Comparison of ENCODE assay signal across 13 cellular contexts in the genomic region with DNA sequence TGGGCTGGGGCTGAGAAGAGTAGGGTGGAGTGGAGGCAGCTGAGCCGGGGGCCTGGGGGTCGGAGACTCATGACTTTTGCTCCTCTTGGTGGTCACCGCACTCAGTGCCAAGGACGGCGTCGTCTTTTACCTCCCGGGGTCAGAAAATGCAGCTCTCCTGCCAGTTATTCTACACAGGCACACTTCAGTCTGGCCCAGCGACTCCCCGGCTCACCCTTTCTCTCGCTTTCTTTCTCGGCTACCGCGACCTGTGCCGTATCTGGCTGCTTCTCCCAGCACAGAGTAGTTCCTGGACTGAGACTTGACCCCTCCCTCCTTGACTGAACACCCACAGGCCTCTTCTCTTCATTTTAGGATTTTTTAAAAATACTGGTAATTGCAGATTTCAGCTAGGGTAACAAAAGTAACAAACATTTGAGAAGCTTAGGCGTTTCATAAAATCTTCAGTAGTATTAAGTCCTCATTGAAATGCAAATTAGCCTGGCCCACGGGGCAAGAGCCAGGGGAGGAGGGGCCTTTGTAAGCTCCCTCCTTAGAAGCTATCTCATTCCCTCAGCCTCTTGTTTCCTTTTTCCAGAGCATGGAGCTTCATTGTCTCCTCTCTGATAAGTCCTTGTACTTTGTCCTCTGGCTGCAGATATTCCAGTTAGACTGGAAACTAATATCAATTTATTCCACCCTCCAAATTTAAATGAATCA. TPM values are rescaled to one million over a fixed set of nuclear protein-coding genes. Genes with fewer than 3 reads are reported as not detected.
DNase-seq lines count a peak whose midpoint lies in the region; ATAC-seq and TF ChIP-seq lines count a peak whose summit lies in the region.
"Had no signal": no experiment of that assay in that cellular context is flagged by ENCODE, and none has a peak within 500 bp of the region (broad histone marks: within the 10 kb centered on the region; RNA-seq: fewer than 3 reads in every experiment).

No MANE protein-coding gene starts in this region.

- intact Hi-C loops in CD4-positive, alpha-beta memory T cell (cut with micrococcal nuclease): loop anchor here (10.0 kb wide), 1 partner anchor 68 kb away; no protein-coding TSS in a partner anchor

- in situ Hi-C loops in HAP-1 (cut with MboI; ENCODE audit: low sequenced_read_pairs): no loop called here

- no peaks in the 10 kb centered on the region for H3K36me3 Mint-ChIP-seq in CD4-positive, alpha-beta memory T cell

- peak overlapping the region in 6 of 8 donors; percentile 9 to 62 (median 36) for H3K4me3 Mint-ChIP-seq in CD4-positive, alpha-beta memory T cell

- no peak for DNase-seq in CD4-positive, alpha-beta memory T cell
- DNase-seq in HAP-1 (ENCODE audit: low spot score in 2 of 2) (peak; percentile 76 to 86), astrocyte of the hippocampus (ENCODE audit: low read depth, low spot score) (peak; percentile 5), midbrain (lab: John Stamatoyannopoulos, UW) (peak; percentile 8), foreskin fibroblast (no peak), ureter (ENCODE audit: low spot score) (no peak)
- DNase-seq: activated naive CD4-positive, alpha-beta T cell; foreskin melanocyte; kidney glomerular epithelial cell had no signal

- POLR2A ChIA-PET in CD4-positive, alpha-beta memory T cell (lab: Charles Lee; ENCODE audit: partially characterized antibody): no interaction called here

- peaks cover 44% of the 10 kb centered on the region in 2 donors for H3K27me3 Mint-ChIP-seq in CD4-positive, alpha-beta memory T cell

- CTCF ChIA-PET in CD4-positive, alpha-beta memory T cell (lab: Charles Lee; ENCODE audit: partially characterized antibody): interaction anchor here (0.7 to 1.4 kb wide), 6 partner anchors 26 to 130 kb away, joined by 3 to 4 read pairs (median 3); no protein-coding TSS in a partner anchor

- TF ChIP-seq CTCF in foreskin fibroblast (IDR thresholded peaks at IDR 0.05; ENCODE audit: low read depth, low read length): no peak

- H3K36me3 ChIP-seq in CD4-positive, alpha-beta memory T cell (ENCODE audit: insufficient read depth, low read length): no peaks in the 10 kb centered on the region
- H3K36me3 ChIP-seq in HAP-1 (replicated peaks): no peaks in the 10 kb centered on the region
- H3K36me3 ChIP-seq: SJCRH30 had no signal

- peaks cover 8 to 34% (median 14%) of the 10 kb centered on the region in 4 donors for H3K4me1 Mint-ChIP-seq in CD4-positive, alpha-beta memory T cell

- no peak overlapping the region for H3K4me3 ChIP-seq in CD4-positive, alpha-beta memory T cell (ENCODE audit: low read length in 2 of 2)
- H3K4me3 ChIP-seq in HAP-1: no peak overlapping the region
- H3K4me3 ChIP-seq in foreskin fibroblast (ENCODE audit: low read depth in 1 of 2, low read length in 2 of 2): no peak overlapping the region
- H3K4me3 ChIP-seq: SJCRH30 had no signal

- H3K9me3 Mint-ChIP-seq in CD4-positive, alpha-beta memory T cell: peaks cover 0 to 12% (median 3%) of the 10 kb centered on the region in 8 donors

- ATAC-seq in HG02884 (IDR thresholded peaks at IDR 0.05; ENCODE audit: unreplicated experiment): no peak

- no peaks in the 10 kb centered on the region for H3K9me3 ChIP-seq in CD4-positive, alpha-beta memory T cell (ENCODE audit: control insufficient read depth in 1 of 2, low read length in 2 of 2)
- no peaks in the 10 kb centered on the region for H3K9me3 ChIP-seq in HAP-1
- H3K9me3 ChIP-seq: SJCRH30 had no signal

- H3K27me3 ChIP-seq in CD4-positive, alpha-beta memory T cell (ENCODE audit: insufficient read depth, low read length): peaks cover 17% of the 10 kb centered on the region
- H3K27me3 ChIP-seq in HAP-1 (ENCODE audit: low read depth): no peaks in the 10 kb centered on the region; the same call in 1 of the 2 replicates
- H3K27me3 ChIP-seq: SJCRH30 had no signal

- peaks cover 17% of the 10 kb centered on the region for H3K4me1 ChIP-seq in CD4-positive, alpha-beta memory T cell (ENCODE audit: insufficient read depth, low read length)
- peaks cover 3% of the 10 kb centered on the region for H3K4me1 ChIP-seq in HAP-1

- no peak overlapping the region for H3K27ac Mint-ChIP-seq in CD4-positive, alpha-beta memory T cell
- H3K27ac Mint-ChIP-seq: CD14-positive monocyte had no signal

- H3K27ac ChIP-seq in CD4-positive, alpha-beta memory T cell (ENCODE audit: low read depth, low read length): no peak overlapping the region
- H3K27ac ChIP-seq: SJCRH30 had no signal

RNA-seq across cellular contexts. Expression of a gene that starts 1.1 kb away (rescaled TPM):
- not detected for total RNA-seq in CD4-positive, alpha-beta memory T cell
- polyA plus RNA-seq in CD4-positive, alpha-beta memory T cell: not detected
- not detected for total RNA-seq in ureter
- total RNA-seq: pulmonary artery endothelial cell, SJCRH30 had no signal
- polyA plus RNA-seq: CD14-positive monocyte had no signal

Comparison
In these comparisons a context has a peak if more than half of its experiments do, and no peak if none do; other contexts are left out.
1. DNase-seq: peak in HAP-1 (2 of 2), astrocyte of the hippocampus (single experiment) and midbrain (single experiment); none in CD4-positive, alpha-beta memory T cell (0 of 5), foreskin fibroblast (0 of 2) and ureter (single experiment).